1 cellular context compared by ENCODE assay signal in the genomic region with DNA sequence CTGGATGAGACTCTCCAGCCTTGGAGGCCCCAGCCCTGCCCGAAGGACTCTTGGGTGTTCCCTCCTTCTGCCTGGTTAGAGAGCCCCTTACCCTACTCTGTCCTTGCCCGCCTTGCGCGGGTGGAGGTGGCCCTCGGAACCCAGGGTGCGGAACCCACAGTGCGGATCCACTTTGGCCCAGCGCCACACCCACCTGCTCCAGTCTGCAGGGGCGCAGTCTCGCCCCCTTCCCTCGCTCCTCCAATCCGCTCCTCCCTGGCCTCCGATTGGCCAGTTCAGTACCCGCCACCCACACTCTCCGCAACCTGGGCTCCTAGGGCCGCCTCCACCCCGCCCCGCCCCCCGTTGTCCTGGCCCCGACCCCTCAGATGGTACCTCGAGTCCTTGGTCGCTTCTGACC.
TF ChIP-seq lines count a peak whose summit lies in the region.

No MANE protein-coding gene starts in this region.

TF ChIP-seq in H1, 55 proteins besides CTCF, POLR2A, EP300 and RAD21:
- 0 out of 2 replicates have a peak, but pooled peaks have one; percentile 40 for TF ChIP-seq TAF1 (IDR thresholded peaks at IDR 0.05; ENCODE audit: low read depth, low read length)
- TF ChIP-seq E2F6 (IDR thresholded peaks at IDR 0.05), result peak; percentile 52
- no peak for TF ChIP-seq CHD1 (IDR thresholded peaks at IDR 0.05; ENCODE audit: low read depth, low read length)
- no peak for TF ChIP-seq SRF (IDR thresholded peaks at IDR 0.05; ENCODE audit: low read depth, low read length)
- no peak for TF ChIP-seq CHD2 (IDR thresholded peaks at IDR 0.05; ENCODE audit: low read length)
- no peak for TF ChIP-seq HDAC6 (IDR thresholded peaks at IDR 0.05; ENCODE audit: low read depth, low read length)
- peak; percentile 52; the same call in 1 of the 2 replicates for TF ChIP-seq SP1 (IDR thresholded peaks at IDR 0.05; ENCODE audit: low read depth, low read length)
- TF ChIP-seq RBBP5 (IDR thresholded peaks at IDR 0.05; ENCODE audit: borderline replicate concordance, low read depth, low read length), result no peak
- no peak for TF ChIP-seq FOSL1 (IDR thresholded peaks at IDR 0.05; ENCODE audit: insufficient read depth, low read depth, low read length)
- TF ChIP-seq, protein P1, sequence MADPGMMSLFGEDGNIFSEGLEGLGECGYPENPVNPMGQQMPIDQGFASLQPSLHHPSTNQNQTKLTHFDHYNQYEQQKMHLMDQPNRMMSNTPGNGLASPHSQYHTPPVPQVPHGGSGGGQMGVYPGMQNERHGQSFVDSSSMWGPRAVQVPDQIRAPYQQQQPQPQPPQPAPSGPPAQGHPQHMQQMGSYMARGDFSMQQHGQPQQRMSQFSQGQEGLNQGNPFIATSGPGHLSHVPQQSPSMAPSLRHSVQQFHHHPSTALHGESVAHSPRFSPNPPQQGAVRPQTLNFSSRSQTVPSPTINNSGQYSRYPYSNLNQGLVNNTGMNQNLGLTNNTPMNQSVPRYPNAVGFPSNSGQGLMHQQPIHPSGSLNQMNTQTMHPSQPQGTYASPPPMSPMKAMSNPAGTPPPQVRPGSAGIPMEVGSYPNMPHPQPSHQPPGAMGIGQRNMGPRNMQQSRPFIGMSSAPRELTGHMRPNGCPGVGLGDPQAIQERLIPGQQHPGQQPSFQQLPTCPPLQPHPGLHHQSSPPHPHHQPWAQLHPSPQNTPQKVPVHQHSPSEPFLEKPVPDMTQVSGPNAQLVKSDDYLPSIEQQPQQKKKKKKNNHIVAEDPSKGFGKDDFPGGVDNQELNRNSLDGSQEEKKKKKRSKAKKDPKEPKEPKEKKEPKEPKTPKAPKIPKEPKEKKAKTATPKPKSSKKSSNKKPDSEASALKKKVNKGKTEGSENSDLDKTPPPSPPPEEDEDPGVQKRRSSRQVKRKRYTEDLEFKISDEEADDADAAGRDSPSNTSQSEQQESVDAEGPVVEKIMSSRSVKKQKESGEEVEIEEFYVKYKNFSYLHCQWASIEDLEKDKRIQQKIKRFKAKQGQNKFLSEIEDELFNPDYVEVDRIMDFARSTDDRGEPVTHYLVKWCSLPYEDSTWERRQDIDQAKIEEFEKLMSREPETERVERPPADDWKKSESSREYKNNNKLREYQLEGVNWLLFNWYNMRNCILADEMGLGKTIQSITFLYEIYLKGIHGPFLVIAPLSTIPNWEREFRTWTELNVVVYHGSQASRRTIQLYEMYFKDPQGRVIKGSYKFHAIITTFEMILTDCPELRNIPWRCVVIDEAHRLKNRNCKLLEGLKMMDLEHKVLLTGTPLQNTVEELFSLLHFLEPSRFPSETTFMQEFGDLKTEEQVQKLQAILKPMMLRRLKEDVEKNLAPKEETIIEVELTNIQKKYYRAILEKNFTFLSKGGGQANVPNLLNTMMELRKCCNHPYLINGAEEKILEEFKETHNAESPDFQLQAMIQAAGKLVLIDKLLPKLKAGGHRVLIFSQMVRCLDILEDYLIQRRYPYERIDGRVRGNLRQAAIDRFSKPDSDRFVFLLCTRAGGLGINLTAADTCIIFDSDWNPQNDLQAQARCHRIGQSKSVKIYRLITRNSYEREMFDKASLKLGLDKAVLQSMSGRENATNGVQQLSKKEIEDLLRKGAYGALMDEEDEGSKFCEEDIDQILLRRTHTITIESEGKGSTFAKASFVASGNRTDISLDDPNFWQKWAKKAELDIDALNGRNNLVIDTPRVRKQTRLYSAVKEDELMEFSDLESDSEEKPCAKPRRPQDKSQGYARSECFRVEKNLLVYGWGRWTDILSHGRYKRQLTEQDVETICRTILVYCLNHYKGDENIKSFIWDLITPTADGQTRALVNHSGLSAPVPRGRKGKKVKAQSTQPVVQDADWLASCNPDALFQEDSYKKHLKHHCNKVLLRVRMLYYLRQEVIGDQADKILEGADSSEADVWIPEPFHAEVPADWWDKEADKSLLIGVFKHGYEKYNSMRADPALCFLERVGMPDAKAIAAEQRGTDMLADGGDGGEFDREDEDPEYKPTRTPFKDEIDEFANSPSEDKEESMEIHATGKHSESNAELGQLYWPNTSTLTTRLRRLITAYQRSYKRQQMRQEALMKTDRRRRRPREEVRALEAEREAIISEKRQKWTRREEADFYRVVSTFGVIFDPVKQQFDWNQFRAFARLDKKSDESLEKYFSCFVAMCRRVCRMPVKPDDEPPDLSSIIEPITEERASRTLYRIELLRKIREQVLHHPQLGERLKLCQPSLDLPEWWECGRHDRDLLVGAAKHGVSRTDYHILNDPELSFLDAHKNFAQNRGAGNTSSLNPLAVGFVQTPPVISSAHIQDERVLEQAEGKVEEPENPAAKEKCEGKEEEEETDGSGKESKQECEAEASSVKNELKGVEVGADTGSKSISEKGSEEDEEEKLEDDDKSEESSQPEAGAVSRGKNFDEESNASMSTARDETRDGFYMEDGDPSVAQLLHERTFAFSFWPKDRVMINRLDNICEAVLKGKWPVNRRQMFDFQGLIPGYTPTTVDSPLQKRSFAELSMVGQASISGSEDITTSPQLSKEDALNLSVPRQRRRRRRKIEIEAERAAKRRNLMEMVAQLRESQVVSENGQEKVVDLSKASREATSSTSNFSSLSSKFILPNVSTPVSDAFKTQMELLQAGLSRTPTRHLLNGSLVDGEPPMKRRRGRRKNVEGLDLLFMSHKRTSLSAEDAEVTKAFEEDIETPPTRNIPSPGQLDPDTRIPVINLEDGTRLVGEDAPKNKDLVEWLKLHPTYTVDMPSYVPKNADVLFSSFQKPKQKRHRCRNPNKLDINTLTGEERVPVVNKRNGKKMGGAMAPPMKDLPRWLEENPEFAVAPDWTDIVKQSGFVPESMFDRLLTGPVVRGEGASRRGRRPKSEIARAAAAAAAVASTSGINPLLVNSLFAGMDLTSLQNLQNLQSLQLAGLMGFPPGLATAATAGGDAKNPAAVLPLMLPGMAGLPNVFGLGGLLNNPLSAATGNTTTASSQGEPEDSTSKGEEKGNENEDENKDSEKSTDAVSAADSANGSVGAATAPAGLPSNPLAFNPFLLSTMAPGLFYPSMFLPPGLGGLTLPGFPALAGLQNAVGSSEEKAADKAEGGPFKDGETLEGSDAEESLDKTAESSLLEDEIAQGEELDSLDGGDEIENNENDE (IDR thresholded peaks at IDR 0.05; ENCODE audit: insufficient replicate concordance, low read length), result no peak
- TF ChIP-seq, protein P2, sequence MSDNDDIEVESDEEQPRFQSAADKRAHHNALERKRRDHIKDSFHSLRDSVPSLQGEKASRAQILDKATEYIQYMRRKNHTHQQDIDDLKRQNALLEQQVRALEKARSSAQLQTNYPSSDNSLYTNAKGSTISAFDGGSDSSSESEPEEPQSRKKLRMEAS (IDR thresholded peaks at IDR 0.05), result peak; percentile 48; the same call in 1 of the 2 replicates
- no peak for TF ChIP-seq HDAC2 (IDR thresholded peaks at IDR 0.05; ENCODE audit: borderline replicate concordance in 1 of 2, low read depth in 2 of 2, low read length in 2 of 2)
- TF ChIP-seq YY1 (IDR thresholded peaks at IDR 0.05; ENCODE audit: low read depth, low read length), result no peak
- TF ChIP-seq CBX8 (IDR thresholded peaks at IDR 0.05; ENCODE audit: borderline replicate concordance, low read depth, low read length), result no peak
- TF ChIP-seq PHF8 (conservative IDR thresholded peaks at IDR 0.05; ENCODE audit: low read depth, low read length), result no peak
- TF ChIP-seq RFX5 (IDR thresholded peaks at IDR 0.05; ENCODE audit: borderline replicate concordance, low read depth, low read length), result no peak
- peak; percentile 37 for TF ChIP-seq TAF7 (optimal IDR thresholded peaks at IDR 0.05; ENCODE audit: borderline replicate concordance, low read depth, low read length)
- TF ChIP-seq RXRA (IDR thresholded peaks at IDR 0.05; ENCODE audit: insufficient read depth, low read depth, low read length), result no peak
- TF ChIP-seq MAFK (IDR thresholded peaks at IDR 0.05; ENCODE audit: low read depth, low read length), result no peak
- no peak for TF ChIP-seq SIX5 (IDR thresholded peaks at IDR 0.05; ENCODE audit: low read depth, low read length)
- no peak for TF ChIP-seq KDM5A (IDR thresholded peaks at IDR 0.05; ENCODE audit: low read length)
- TF ChIP-seq GABPA (IDR thresholded peaks at IDR 0.05; ENCODE audit: borderline replicate concordance, insufficient read depth, low read length), result peak; percentile 13; the same call in 1 of the 2 replicates
- TF ChIP-seq CREB1 (IDR thresholded peaks at IDR 0.05), result no peak
- TF ChIP-seq POLR2AphosphoS5 (IDR thresholded peaks at IDR 0.05; ENCODE audit: low read depth, low read length), result no peak
- TF ChIP-seq SIN3A (conservative IDR thresholded peaks at IDR 0.05 in 1 of 2, IDR thresholded peaks at IDR 0.05 in 1 of 2; ENCODE audit: low read depth in 1 of 2, low read length in 2 of 2), result no peak
- TF ChIP-seq ASH2L (IDR thresholded peaks at IDR 0.05; ENCODE audit: low read length), result no peak
- TF ChIP-seq SP2 (IDR thresholded peaks at IDR 0.05; ENCODE audit: low read length), result no peak
